ENCODE assay signal across 1 cellular context in the genomic region with DNA sequence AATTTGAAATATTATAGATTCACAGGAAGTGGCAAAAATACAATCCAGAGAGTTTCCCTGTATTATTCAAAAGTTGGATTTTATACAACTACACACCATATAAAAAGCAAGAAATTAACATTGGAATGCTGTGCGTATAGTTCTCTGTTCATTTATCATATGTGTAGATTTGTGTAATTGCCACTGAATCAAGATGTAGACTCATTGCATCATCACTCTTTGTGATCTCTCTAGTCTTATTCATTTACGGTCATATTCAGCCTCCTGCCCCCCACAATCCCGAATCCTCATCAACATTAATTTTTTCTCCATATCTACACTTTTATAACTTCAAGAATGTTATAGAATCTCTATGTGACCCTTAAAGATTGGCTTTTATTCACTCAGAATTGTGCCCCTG.
TF ChIP-seq lines count a peak whose summit lies in the region.

No MANE protein-coding gene starts in this region.

TF ChIP-seq in IMR-90, 13 proteins besides CTCF, POLR2A, EP300 and RAD21:
- TF ChIP-seq RCOR1 (IDR thresholded peaks at IDR 0.05; ENCODE audit: insufficient replicate concordance, low read length) (no peak), CEBPB (IDR thresholded peaks at IDR 0.05; ENCODE audit: low read depth, low read length) (peak; percentile 25; the same call in 1 of the 2 replicates), MAFK (IDR thresholded peaks at IDR 0.05; ENCODE audit: low read depth, low read length) (no peak)
